ENCODE assay signal across 8 cellular contexts in genomic region chr11:66546368-66546965, GRCh38. TPM values are rescaled to one million over a fixed set of nuclear protein-coding genes. Genes with fewer than 3 reads are reported as not detected.
DNase-seq lines count a peak whose midpoint lies in the region; TF ChIP-seq lines count a peak whose summit lies in the region.

Gene ACTN3 (plus strand): TSS chr11:66546903. CDS start chr11:66546938, 35 bp downstream.

- no peak for TF ChIP-seq EP300 in stomach (IDR thresholded peaks at IDR 0.05)

- no peaks in the 10 kb centered on the region for H3K36me3 ChIP-seq in ACC112 (ENCODE audit: insufficient read depth, low read length)
- H3K36me3 ChIP-seq in adrenal gland (replicated peaks in 1 of 2) = peaks cover 0 to 3% of the 10 kb centered on the region in 2 donors
- peaks cover 6 to 21% (median 19%) of the 10 kb centered on the region in 4 donors for H3K36me3 ChIP-seq in stomach

- peaks cover 28% of the 10 kb centered on the region for H3K27me3 ChIP-seq in ACC112 (ENCODE audit: insufficient read depth, low read length)
- H3K27me3 ChIP-seq in adrenal gland = no peaks in the 10 kb centered on the region
- H3K27me3 ChIP-seq in stomach = peaks cover 0 to 4% (median 0%) of the 10 kb centered on the region in 3 donors

- H3K4me3 ChIP-seq in ACC112 (ENCODE audit: low read depth, low read length) (peak within 1 kb of the TSS; percentile 86), HFF-Myc (replicated peaks; ENCODE audit: low read depth, low read length) (peak within 1 kb of the TSS; percentile 48), adrenal gland (peak within 1 kb of the TSS; percentile 25 to 86 (median 80)), stomach (peak within 1 kb of the TSS; percentile 68 to 97 (median 80))

- TF ChIP-seq POLR2A in adrenal gland (IDR thresholded peaks at IDR 0.05) = no peak
- TF ChIP-seq POLR2A in stomach (IDR thresholded peaks at IDR 0.05) = no peak

- H3K9me3 ChIP-seq in adrenal gland (replicated peaks in 1 of 3) (no peaks in the 10 kb centered on the region), stomach (no peaks in the 10 kb centered on the region)

- H3K79me2 ChIP-seq in ACC112 (ENCODE audit: control insufficient read depth, insufficient read depth, low read length, unreplicated experiment) = no peaks in the 10 kb centered on the region

- DNase-seq in HFF-Myc (ENCODE audit: extremely low read depth, low read depth) (peak; percentile 7), adrenal gland (peak in 6 of 7 donors; percentile 30 to 64 (median 42)), iPS-NIHi7 (ENCODE audit: extremely low spot score) (peak; percentile 85), stomach (no peak), GM19238 (ENCODE audit: insufficient read length, low spot score) (no peak), NCI-H187 (lab: John Stamatoyannopoulos, UW) (no peak), hippocampal formation (lab: John Stamatoyannopoulos, UW) (no peak)

- 4 to 18% (median 5%) methylated on average over 14 to 37 of the region's 37 CpGs for WGBS in adrenal gland, 4 donors
- 2 to 11% (median 4%) methylated on average over 31 to 37 of the region's 37 CpGs for WGBS in stomach, 5 donors

- intact Hi-C loops in adrenal gland (cut with DNase I) = loop anchor here in 1 of 2 donors (10.0 kb wide), 1 partner anchor 62 kb away; the partner anchor contains the start of gene DPP3
- intact Hi-C loops in stomach (cut with DNase I; ENCODE audit: low total_unique reads) = no loop called here

- TF ChIP-seq CTCF in HFF-Myc (IDR thresholded peaks at IDR 0.05; ENCODE audit: low read depth, low read length, missing control alignments) (no peak), adrenal gland (IDR thresholded peaks at IDR 0.05) (no peak), stomach (IDR thresholded peaks at IDR 0.05) (no peak)

- H3K4me1 ChIP-seq in ACC112 (ENCODE audit: control insufficient read depth, insufficient read depth, low read length, unreplicated experiment) = peaks cover 7% of the 10 kb centered on the region
- H3K4me1 ChIP-seq in adrenal gland (replicated peaks in 1 of 2) = peaks cover 10 to 18% of the 10 kb centered on the region in 2 donors
- H3K4me1 ChIP-seq in stomach = peaks cover 17 to 47% (median 37%) of the 10 kb centered on the region in 4 donors

- no peak within 1 kb of the TSS for H3K27ac ChIP-seq in ACC112 (ENCODE audit: low read depth, low read length)
- peak within 1 kb of the TSS in 3 of 5 donors; percentile 46 to 73 (median 54) for H3K27ac ChIP-seq in adrenal gland
- peak within 1 kb of the TSS; percentile 77 to 93 (median 81) for H3K27ac ChIP-seq in stomach

- peak within 1 kb of the TSS; percentile 86 for H2AFZ ChIP-seq in ACC112 (ENCODE audit: low read length, unreplicated experiment)

RNA-seq across cellular contexts. Expression of gene ACTN3, which starts in this region (rescaled TPM):
- total RNA-seq in adrenal gland (under 1 TPM in 1 of 8 donors, not detected in 7; 0.26 TPM), stomach (not detected)
- polyA plus RNA-seq in adrenal gland (under 1 TPM; 0.09 to 0.16 (median 0.13) TPM), stomach (under 1 TPM in 2 of 3 donors, not detected in 1; 0.03 to 0.92 TPM)

Comparison
In these comparisons a context has a peak if more than half of its experiments do, and no peak if none do; other contexts are left out.
1. Peak in DNase-seq, H3K4me3 ChIP-seq and H3K27ac ChIP-seq in adrenal gland; RNA of the gene not detected or under 1 TPM.
2. DNase-seq: peak in HFF-Myc (single experiment) and iPS-NIHi7 (single experiment); none in stomach (single experiment), GM19238 (single experiment), NCI-H187 (0 of 2) and hippocampal formation (0 of 2).
3. Peak in every context shown above with its lines, with median percentiles within 50 percentile points of each other: H3K4me3 ChIP-seq.